In the genomic region with DNA sequence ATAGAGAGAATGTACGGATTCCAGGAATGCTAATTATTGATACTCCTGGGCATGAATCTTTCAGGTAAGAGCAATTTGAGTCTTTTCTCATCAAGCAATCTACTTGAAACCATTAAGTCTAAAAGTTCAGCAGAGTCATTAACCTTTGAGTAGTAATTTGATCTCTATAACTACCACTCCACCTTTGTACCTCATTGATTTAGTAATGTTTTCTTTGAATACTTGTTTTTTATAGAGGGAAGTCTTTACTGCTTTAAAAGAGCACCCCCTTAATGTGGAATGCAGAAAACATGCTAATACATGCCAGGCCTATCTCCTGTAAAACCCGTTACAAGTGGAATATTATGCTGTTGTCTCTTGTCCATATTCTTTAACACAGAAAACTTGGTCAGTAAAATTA, we compare ENCODE assay signal across 1 cellular context.
TF ChIP-seq lines count a peak whose summit lies in the region.

No MANE protein-coding gene starts in this region.

TF ChIP-seq in liver, 16 proteins besides CTCF, POLR2A, EP300 and RAD21 (continued from another document):
- TF ChIP-seq, protein P1, sequence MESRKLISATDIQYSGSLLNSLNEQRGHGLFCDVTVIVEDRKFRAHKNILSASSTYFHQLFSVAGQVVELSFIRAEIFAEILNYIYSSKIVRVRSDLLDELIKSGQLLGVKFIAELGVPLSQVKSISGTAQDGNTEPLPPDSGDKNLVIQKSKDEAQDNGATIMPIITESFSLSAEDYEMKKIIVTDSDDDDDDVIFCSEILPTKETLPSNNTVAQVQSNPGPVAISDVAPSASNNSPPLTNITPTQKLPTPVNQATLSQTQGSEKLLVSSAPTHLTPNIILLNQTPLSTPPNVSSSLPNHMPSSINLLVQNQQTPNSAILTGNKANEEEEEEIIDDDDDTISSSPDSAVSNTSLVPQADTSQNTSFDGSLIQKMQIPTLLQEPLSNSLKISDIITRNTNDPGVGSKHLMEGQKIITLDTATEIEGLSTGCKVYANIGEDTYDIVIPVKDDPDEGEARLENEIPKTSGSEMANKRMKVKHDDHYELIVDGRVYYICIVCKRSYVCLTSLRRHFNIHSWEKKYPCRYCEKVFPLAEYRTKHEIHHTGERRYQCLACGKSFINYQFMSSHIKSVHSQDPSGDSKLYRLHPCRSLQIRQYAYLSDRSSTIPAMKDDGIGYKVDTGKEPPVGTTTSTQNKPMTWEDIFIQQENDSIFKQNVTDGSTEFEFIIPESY (IDR thresholded peaks at IDR 0.05), result no peak
- TF ChIP-seq RXRA (IDR thresholded peaks at IDR 0.05) (peak; percentile 75 to 86), SP1 (IDR thresholded peaks at IDR 0.05) (peak; percentile 82), JUND (IDR thresholded peaks at IDR 0.05) (peak; percentile 30 to 41), FOXA1 (IDR thresholded peaks at IDR 0.05) (no peak), HNF4A (conservative IDR thresholded peaks at IDR 0.05) (peak; percentile 90 to 96), YY1 (IDR thresholded peaks at IDR 0.05) (peak; percentile 24)
- TF ChIP-seq, protein P2, sequence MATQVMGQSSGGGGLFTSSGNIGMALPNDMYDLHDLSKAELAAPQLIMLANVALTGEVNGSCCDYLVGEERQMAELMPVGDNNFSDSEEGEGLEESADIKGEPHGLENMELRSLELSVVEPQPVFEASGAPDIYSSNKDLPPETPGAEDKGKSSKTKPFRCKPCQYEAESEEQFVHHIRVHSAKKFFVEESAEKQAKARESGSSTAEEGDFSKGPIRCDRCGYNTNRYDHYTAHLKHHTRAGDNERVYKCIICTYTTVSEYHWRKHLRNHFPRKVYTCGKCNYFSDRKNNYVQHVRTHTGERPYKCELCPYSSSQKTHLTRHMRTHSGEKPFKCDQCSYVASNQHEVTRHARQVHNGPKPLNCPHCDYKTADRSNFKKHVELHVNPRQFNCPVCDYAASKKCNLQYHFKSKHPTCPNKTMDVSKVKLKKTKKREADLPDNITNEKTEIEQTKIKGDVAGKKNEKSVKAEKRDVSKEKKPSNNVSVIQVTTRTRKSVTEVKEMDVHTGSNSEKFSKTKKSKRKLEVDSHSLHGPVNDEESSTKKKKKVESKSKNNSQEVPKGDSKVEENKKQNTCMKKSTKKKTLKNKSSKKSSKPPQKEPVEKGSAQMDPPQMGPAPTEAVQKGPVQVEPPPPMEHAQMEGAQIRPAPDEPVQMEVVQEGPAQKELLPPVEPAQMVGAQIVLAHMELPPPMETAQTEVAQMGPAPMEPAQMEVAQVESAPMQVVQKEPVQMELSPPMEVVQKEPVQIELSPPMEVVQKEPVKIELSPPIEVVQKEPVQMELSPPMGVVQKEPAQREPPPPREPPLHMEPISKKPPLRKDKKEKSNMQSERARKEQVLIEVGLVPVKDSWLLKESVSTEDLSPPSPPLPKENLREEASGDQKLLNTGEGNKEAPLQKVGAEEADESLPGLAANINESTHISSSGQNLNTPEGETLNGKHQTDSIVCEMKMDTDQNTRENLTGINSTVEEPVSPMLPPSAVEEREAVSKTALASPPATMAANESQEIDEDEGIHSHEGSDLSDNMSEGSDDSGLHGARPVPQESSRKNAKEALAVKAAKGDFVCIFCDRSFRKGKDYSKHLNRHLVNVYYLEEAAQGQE (IDR thresholded peaks at IDR 0.05), result no peak
- TF ChIP-seq, protein P3, sequence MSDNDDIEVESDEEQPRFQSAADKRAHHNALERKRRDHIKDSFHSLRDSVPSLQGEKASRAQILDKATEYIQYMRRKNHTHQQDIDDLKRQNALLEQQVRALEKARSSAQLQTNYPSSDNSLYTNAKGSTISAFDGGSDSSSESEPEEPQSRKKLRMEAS (IDR thresholded peaks at IDR 0.05), result peak; percentile 27
